8 cellular contexts compared by ENCODE assay signal in the genomic region with DNA sequence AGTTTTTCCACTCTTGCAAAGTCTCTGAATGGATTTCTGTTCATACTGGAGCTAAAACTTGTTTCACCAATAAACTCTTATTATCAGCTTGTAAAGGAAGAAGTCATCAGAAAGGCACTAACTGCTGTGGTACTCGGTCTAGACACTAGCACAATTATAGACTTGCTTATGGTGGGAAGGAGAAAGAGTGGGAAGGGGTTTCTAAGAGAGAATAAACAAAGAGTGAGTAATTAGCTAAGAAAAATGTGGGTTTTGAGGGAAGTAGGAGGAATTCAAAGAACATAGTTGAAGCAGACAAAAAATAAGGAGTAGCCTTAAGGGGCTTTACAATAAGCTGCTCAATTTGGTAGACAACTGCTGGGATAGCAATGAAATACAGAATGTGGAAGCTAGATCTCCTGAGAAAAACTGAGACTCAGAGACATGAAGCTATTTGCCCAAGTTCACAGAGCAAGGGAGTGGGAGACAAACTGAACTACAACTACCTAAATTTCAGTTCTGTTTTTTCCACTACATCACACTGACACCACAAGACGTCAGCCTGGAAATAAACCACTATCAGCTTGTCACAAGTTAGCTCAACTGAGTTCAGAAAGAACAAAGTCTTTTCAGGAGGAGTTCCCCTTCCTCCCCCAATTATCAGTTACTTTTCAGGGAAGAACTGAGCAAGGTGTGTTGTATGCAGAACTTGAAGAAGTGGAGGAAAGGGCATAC. TPM values are rescaled to one million over a fixed set of nuclear protein-coding genes. Genes with fewer than 3 reads are reported as not detected.
DNase-seq lines count a peak whose midpoint lies in the region; ATAC-seq, FAIRE-seq and TF ChIP-seq lines count a peak whose summit lies in the region.

No MANE protein-coding gene starts in this region.

- FAIRE-seq in astrocyte (lab: Jason Lieb, UNC) = peak; percentile 41

- H3K27me3 ChIP-seq in astrocyte (ENCODE audit: insufficient read depth, low read length) = no peaks in the 10 kb centered on the region

- no peak overlapping the region for H2AFZ ChIP-seq in astrocyte (ENCODE audit: low read depth, low read length)

- H3K4me2 ChIP-seq in astrocyte (ENCODE audit: low read length) = no peak overlapping the region

- peaks cover 24% of the 10 kb centered on the region for H3K36me3 Mint-ChIP-seq in astrocyte (ENCODE audit: low read depth, unreplicated experiment)

- no peak overlapping the region for H3K4me3 ChIP-seq in astrocyte (ENCODE audit: insufficient read depth, low read depth, low read length)
- H3K4me3 ChIP-seq in foreskin fibroblast (ENCODE audit: low read depth in 1 of 2, low read length in 2 of 2) = no peak overlapping the region

- peak overlapping the region; percentile 9 for H3K9ac ChIP-seq in astrocyte (ENCODE audit: low read length)

- peaks cover 43% of the 10 kb centered on the region for H3K4me1 Mint-ChIP-seq in astrocyte (ENCODE audit: low read depth, unreplicated experiment)

- DNase-seq in GDM1 (lab: John Stamatoyannopoulos, UW) = peak; percentile 48
- DNase-seq in astrocyte (ENCODE audit: low read depth) = peak; percentile 73
- peak; percentile 4 to 24 (median 12) for DNase-seq in stimulated activated CD4-positive, alpha-beta T cell treated with anti-CD3 and anti-CD28 coated beads, TNF-alpha, amount 100 ng/mL, for 48 hours (ENCODE audit: low read depth in 3 of 3)
- no peak for DNase-seq in UCSD-AML1 (lab: John Stamatoyannopoulos, UW; ENCODE audit: unreplicated experiment)
- DNase-seq in foreskin fibroblast = no peak
- DNase-seq in NCI-H748 (lab: John Stamatoyannopoulos, UW; ENCODE audit: unreplicated experiment) = no peak

- no peaks in the 10 kb centered on the region for H3K9me3 Mint-ChIP-seq in astrocyte (ENCODE audit: unreplicated experiment)

- ATAC-seq in GM19467 (IDR thresholded peaks at IDR 0.05; ENCODE audit: unreplicated experiment) (peak; percentile 75), HG03520 (IDR thresholded peaks at IDR 0.05; ENCODE audit: unreplicated experiment) (peak; percentile 52)

- no peaks in the 10 kb centered on the region for H3K9me3 ChIP-seq in astrocyte (ENCODE audit: insufficient read depth, low read depth, low read length)

- H3K36me3 ChIP-seq in astrocyte (ENCODE audit: insufficient read depth, low read length) = peaks cover 3% of the 10 kb centered on the region

- peak overlapping the region; percentile 90 for H3K27ac Mint-ChIP-seq in astrocyte (ENCODE audit: unreplicated experiment)

- TF ChIP-seq CTCF in astrocyte (IDR thresholded peaks at IDR 0.05; ENCODE audit: insufficient read depth, low read depth, low read length) (no peak), foreskin fibroblast (IDR thresholded peaks at IDR 0.05; ENCODE audit: low read depth, low read length) (no peak)

- peaks cover 89% of the 10 kb centered on the region for H3K79me2 ChIP-seq in astrocyte (ENCODE audit: insufficient read depth, low read length)

- H4K20me1 ChIP-seq in astrocyte (ENCODE audit: insufficient read depth, low read length) = peaks cover 16% of the 10 kb centered on the region

- H3K4me3 Mint-ChIP-seq in astrocyte (ENCODE audit: unreplicated experiment) = peak overlapping the region; percentile 2

- H3K4me1 ChIP-seq in astrocyte (ENCODE audit: insufficient read depth, low read length) = peaks cover 22% of the 10 kb centered on the region

- no peaks in the 10 kb centered on the region for H3K27me3 Mint-ChIP-seq in astrocyte (ENCODE audit: low read depth, unreplicated experiment)

- H3K27ac ChIP-seq in astrocyte (ENCODE audit: low read depth, low read length) = no peak overlapping the region

RNA-seq across cellular contexts. Expression of a gene that starts 59.7 kb away (rescaled TPM):
- 49.3 and 58.1 TPM in 2 replicates for total RNA-seq in astrocyte

Comparison
In these comparisons a context has a peak if more than half of its experiments do, and no peak if none do; other contexts are left out.
1. DNase-seq: peak in GDM1 (single experiment), astrocyte (single experiment) and stimulated activated CD4-positive, alpha-beta T cell treated with anti-CD3 and anti-CD28 coated beads, TNF-alpha, amount 100 ng/mL, for 48 hours (3 of 3); none in UCSD-AML1 (single experiment), foreskin fibroblast (0 of 2) and NCI-H748 (single experiment).